ENCODE assay signal across 28 cellular contexts in genomic region chr1:77373702-77374101, GRCh38.
A peak's percentile ranks its signal among the peaks of the same experiment; 100 is the strongest.
DNase-seq lines count a peak whose midpoint lies in the region; ATAC-seq, FAIRE-seq and TF ChIP-seq lines count a peak whose summit lies in the region.
"Had no signal": no experiment of that assay in that cellular context is flagged by ENCODE, and none has a peak within 500 bp of the region (broad histone marks: within the 10 kb centered on the region; RNA-seq: fewer than 3 reads in every experiment).

No MANE protein-coding gene starts in this region.

- DNase-seq in HepG2 (ENCODE audit: low spot score) (no peak), right lobe of liver (no peak), K562 (ENCODE audit: extremely low read depth in 1 of 4, low spot score in 3 of 4) (no peak), mesothelial cell of epicardium (ENCODE audit: low spot score in 2 of 2, unreplicated experiment in 2 of 2) (no peak)
- no peak for DNase-seq in NK-92 treated with Interleukin-12 subunit alpha and Interleukin-12 subunit beta, amount 100 ng/mL, for 24 hours (lab: John Stamatoyannopoulos, UW)
- DNase-seq: 8988T; ACHN; BE2C; C1 segment of cervical spinal cord; CD4-positive, alpha-beta memory T cell; CD4-positive, CD25-positive, alpha-beta regulatory T cell; CD8-positive, alpha-beta memory T cell; COR-L47; DMS 273 treated with DMSO at 0.1 percent for 48 hours; DMS153; DMS53; DMS79; DND-41; EL; GDM1 had no signal

- intact Hi-C loops in HepG2 (cut with micrococcal nuclease; ENCODE audit: unreplicated experiment) = no loop called here
- intact Hi-C loops in right lobe of liver (cut with DNase I) = no loop called here
- intact Hi-C loops in K562 (cut with micrococcal nuclease) = no loop called here

- no peaks in the 10 kb centered on the region for H3K36me3 Mint-ChIP-seq in mesothelial cell of epicardium
- H3K36me3 Mint-ChIP-seq: CD14-positive monocyte; CD8-positive, alpha-beta memory T cell had no signal

- H3K27me3 Mint-ChIP-seq in mesothelial cell of epicardium (ENCODE audit: low read depth) = peaks cover 6% of the 10 kb centered on the region
- H3K27me3 Mint-ChIP-seq: CD4-positive, alpha-beta memory T cell had no signal

- no peaks in the 10 kb centered on the region for H3K9me3 ChIP-seq in HepG2 (ENCODE audit: low read length)
- no peaks in the 10 kb centered on the region for H3K9me3 ChIP-seq in right lobe of liver
- no peaks in the 10 kb centered on the region for H3K9me3 ChIP-seq in K562 (replicated peaks; ENCODE audit: control insufficient read depth, insufficient read depth, low read depth, low read length)
- H3K9me3 ChIP-seq: BE2C, BLaER1 had no signal

- H4K20me1 ChIP-seq in HepG2 (ENCODE audit: insufficient read depth, low read length) (no peaks in the 10 kb centered on the region), K562 (replicated peaks; ENCODE audit: control insufficient read depth, insufficient read depth, low read length) (no peaks in the 10 kb centered on the region)
- H4K20me1 ChIP-seq: BLaER1 had no signal

- peaks cover 0 to 4% of the 10 kb centered on the region in 2 experiments; a peak in 1 of 5 replicates for H3K27me3 ChIP-seq in HepG2 (ENCODE audit: control insufficient read depth in 1 of 2, insufficient read depth in 2 of 2, low read length in 2 of 2)
- H3K27me3 ChIP-seq in right lobe of liver = no peaks in the 10 kb centered on the region
- H3K27me3 ChIP-seq in K562 (ENCODE audit: control insufficient read depth in 2 of 2, insufficient read depth in 2 of 2, low read length in 2 of 2) = no peaks in the 10 kb centered on the region
- H3K27me3 ChIP-seq: BE2C, BLaER1 had no signal

- H3K36me3 ChIP-seq in HepG2 (replicated peaks in 1 of 2; ENCODE audit: control insufficient read depth in 1 of 2, insufficient read depth in 2 of 2, low read length in 2 of 2) (no peaks in the 10 kb centered on the region), right lobe of liver (no peaks in the 10 kb centered on the region), K562 (ENCODE audit: control insufficient read depth, insufficient read depth, low read length) (no peaks in the 10 kb centered on the region)
- H3K36me3 ChIP-seq: BE2C, BLaER1 had no signal

- H2AFZ ChIP-seq in HepG2 (ENCODE audit: low read length) (no peak overlapping the region), K562 (ENCODE audit: low read depth, low read length) (no peak overlapping the region)

- H3K4me3 Mint-ChIP-seq in mesothelial cell of epicardium = no peak overlapping the region
- H3K4me3 Mint-ChIP-seq: CD14-positive monocyte; CD4-positive, alpha-beta memory T cell; CD4-positive, CD25-positive, alpha-beta regulatory T cell; CD8-positive, alpha-beta memory T cell had no signal

- FAIRE-seq in HepG2 (lab: Jason Lieb, UNC) (no peak), K562 (lab: Jason Lieb, UNC) (no peak)
- FAIRE-seq: A204.1, GM12878, GM12892, GM18507 had no signal

- H3K27ac ChIP-seq in HepG2 (ENCODE audit: extremely low read length, insufficient read depth, low read length) (no peak overlapping the region), right lobe of liver (no peak overlapping the region), K562 (ENCODE audit: extremely low read depth, low read depth, low read length) (no peak overlapping the region)
- H3K27ac ChIP-seq: BLaER1 had no signal

- H3K9ac ChIP-seq in HepG2 (ENCODE audit: insufficient read depth, low read depth, low read length) (no peak overlapping the region), K562 (ENCODE audit: insufficient read depth in 1 of 2, low read depth in 2 of 2, low read length in 2 of 2) (no peak overlapping the region)
- H3K9ac ChIP-seq: BLaER1 had no signal

- TF ChIP-seq CTCF in HepG2 (CRISPR knock-in tag; IDR thresholded peaks at IDR 0.05) = no peak
- TF ChIP-seq CTCF in right lobe of liver (IDR thresholded peaks at IDR 0.05) = no peak
- TF ChIP-seq CTCF in K562 (IDR thresholded peaks at IDR 0.05 in 2 of 3, conservative IDR thresholded peaks at IDR 0.05 in 1 of 3; ENCODE audit: insufficient read depth in 2 of 3, low read depth in 1 of 3, low read length in 3 of 3) = no peak
- no peak for TF ChIP-seq CTCF in mesothelial cell of epicardium (IDR thresholded peaks at IDR 0.05; ENCODE audit: unreplicated experiment)

- no peaks in the 10 kb centered on the region for H3K9me3 Mint-ChIP-seq in mesothelial cell of epicardium
- H3K9me3 Mint-ChIP-seq: CD4-positive, alpha-beta memory T cell; CD4-positive, CD25-positive, alpha-beta regulatory T cell; CD8-positive, alpha-beta memory T cell had no signal

- TF ChIP-seq POLR2A in HepG2 (IDR thresholded peaks at IDR 0.05; ENCODE audit: insufficient read depth in 1 of 2, low read depth in 2 of 2, low read length in 2 of 2) = no peak
- no peak for TF ChIP-seq POLR2A in right lobe of liver (IDR thresholded peaks at IDR 0.05)
- TF ChIP-seq POLR2A in K562 (conservative IDR thresholded peaks at IDR 0.05) = no peak

- no peak overlapping the region for H3K4me3 ChIP-seq in HepG2 (replicated peaks in 1 of 3; ENCODE audit: insufficient read depth in 1 of 3, low read depth in 2 of 3, low read length in 3 of 3)
- H3K4me3 ChIP-seq in right lobe of liver = no peak overlapping the region
- H3K4me3 ChIP-seq in K562 = no peak overlapping the region
- H3K4me3 ChIP-seq: BLaER1, GM12878 had no signal

- H3K4me1 Mint-ChIP-seq in mesothelial cell of epicardium = peaks cover 14% of the 10 kb centered on the region

- no peak for TF ChIP-seq RAD21 in HepG2 (CRISPR knock-in tag; IDR thresholded peaks at IDR 0.05)
- TF ChIP-seq RAD21 in Ishikawa (IDR thresholded peaks at IDR 0.05; ENCODE audit: low read depth) = no peak
- TF ChIP-seq RAD21 in K562 (CRISPR knock-in tag; conservative IDR thresholded peaks at IDR 0.05 in 1 of 2, IDR thresholded peaks at IDR 0.05 in 1 of 2) = no peak

- 1% methylated on average over 3 of the region's 3 CpGs for WGBS in HepG2 (ENCODE audit: low lambda C conversion rate)
- WGBS in right lobe of liver (ENCODE audit: insufficient coverage, low coverage, low lambda C conversion rate, missing lambda C conversion rate) = 89% methylated on average over 3 of the region's 3 CpGs
- WGBS in K562 (ENCODE audit: insufficient coverage, low coverage, missing lambda C conversion rate) = 11% methylated on average over 3 of the region's 3 CpGs

- H3K79me2 ChIP-seq in HepG2 (ENCODE audit: insufficient read depth, low read length) (no peaks in the 10 kb centered on the region), K562 (ENCODE audit: control insufficient read depth, insufficient read depth, low read length) (no peaks in the 10 kb centered on the region)

- ATAC-seq in HepG2 (no peak), right lobe of liver (no peak), K562 (no peak), HG02763 (IDR thresholded peaks at IDR 0.05; ENCODE audit: unreplicated experiment) (no peak)
- ATAC-seq: GM12878 had no signal

- CTCF ChIA-PET in HepG2 (lab: Yijun Ruan, JAX; ENCODE audit: low intra/inter-chr PET ratio, low total read pairs) = no interaction called here
- CTCF ChIA-PET in K562 (lab: Yijun Ruan, JAX; ENCODE audit: low intra/inter-chr PET ratio) = no interaction called here

- H3K9me1 ChIP-seq in K562 (ENCODE audit: control insufficient read depth, insufficient read depth, low read length) = no peaks in the 10 kb centered on the region

- H3K4me1 ChIP-seq in HepG2 (ENCODE audit: insufficient read depth, low read length) (no peaks in the 10 kb centered on the region), right lobe of liver (no peaks in the 10 kb centered on the region), K562 (replicated peaks in 1 of 2; ENCODE audit: control insufficient read depth in 2 of 2, insufficient read depth in 2 of 2, low read length in 2 of 2) (no peaks in the 10 kb centered on the region)

- H3K4me2 ChIP-seq in HepG2 (ENCODE audit: low read depth, low read length) (no peak overlapping the region), K562 (ENCODE audit: insufficient read depth, low read length) (no peak overlapping the region)
- H3K4me2 ChIP-seq: BLaER1 had no signal

- in situ Hi-C loops in HepG2 (cut with HindIII; ENCODE audit: extremely low pct_ligation_motif_present, low pct_unique_long_range_greater_than_20kb) = no loop called here
- in situ Hi-C loops in K562 (cut with MboI) = no loop called here

- TF ChIP-seq EP300 in HepG2 (IDR thresholded peaks at IDR 0.05; ENCODE audit: low read depth in 2 of 2, low read length in 2 of 2) (no peak), HepG2 (CRISPR knock-in tag; IDR thresholded peaks at IDR 0.05; ENCODE audit: borderline replicate concordance) (no peak), Ishikawa (IDR thresholded peaks at IDR 0.05; ENCODE audit: borderline replicate concordance) (no peak), K562 (IDR thresholded peaks at IDR 0.05; ENCODE audit: low read length) (no peak)

- POLR2A ChIA-PET in HepG2 (lab: Yijun Ruan, JAX) = no interaction called here
- POLR2A ChIA-PET in K562 (lab: Yijun Ruan, JAX) = no interaction called here

- no TSS peak for BruUV-seq in HepG2 (replicated peaks; lab: Mats Ljungman, UMichigan)
- no TSS peak for BruUV-seq in K562 (replicated peaks; lab: Mats Ljungman, UMichigan)

- H3K27ac Mint-ChIP-seq in mesothelial cell of epicardium = no peak overlapping the region
- H3K27ac Mint-ChIP-seq: CD14-positive monocyte; CD4-positive, CD25-positive, alpha-beta regulatory T cell; CD8-positive, alpha-beta memory T cell had no signal

TF ChIP-seq in HepG2, 621 proteins besides CTCF, POLR2A, EP300 and RAD21:
- TF ChIP-seq CEBPB (IDR thresholded peaks at IDR 0.05; ENCODE audit: borderline replicate concordance, low read depth, low read length) = peak; percentile 64
- no peak for TF ChIP-seq U2AF1 (optimal IDR thresholded peaks at IDR 0.05; ENCODE audit: low read depth, low read length)

TF ChIP-seq in Ishikawa, 13 proteins besides CTCF, POLR2A, EP300 and RAD21:
- TF ChIP-seq TEAD4 (IDR thresholded peaks at IDR 0.05) = no peak
- no peak for TF ChIP-seq YY1 (IDR thresholded peaks at IDR 0.05; ENCODE audit: low read depth)
- TF ChIP-seq CEBPB (IDR thresholded peaks at IDR 0.05) = peak; percentile 22; the same call in 1 of the 2 replicates
- no peak for TF ChIP-seq TCF12 (IDR thresholded peaks at IDR 0.05; ENCODE audit: low read depth)

TF ChIP-seq in K562, 482 proteins besides CTCF, POLR2A, EP300 and RAD21 (continues in another document):
- TF ChIP-seq RBM25 (IDR thresholded peaks at IDR 0.05; ENCODE audit: low read depth, low read length, severe bottlenecking) (no peak), KLF10 (CRISPR knock-in tag; IDR thresholded peaks at IDR 0.05) (no peak), CEBPG (CRISPR knock-in tag; IDR thresholded peaks at IDR 0.05) (no peak), CEBPG (tag; conservative IDR thresholded peaks at IDR 0.05 in 1 of 2, IDR thresholded peaks at IDR 0.05 in 1 of 2) (peak; percentile 46 to 94; a peak in 3 of 4 replicates)

Comparison
In these comparisons a context has a peak if more than half of its experiments do, and no peak if none do; other contexts are left out.
1. Of the 241 proteins assayed by ChIP-seq in both HepG2 and K562: peak only in HepG2: none; only in K562: CEBPG; in both: CEBPB; in neither: 239.